In the genomic region with DNA sequence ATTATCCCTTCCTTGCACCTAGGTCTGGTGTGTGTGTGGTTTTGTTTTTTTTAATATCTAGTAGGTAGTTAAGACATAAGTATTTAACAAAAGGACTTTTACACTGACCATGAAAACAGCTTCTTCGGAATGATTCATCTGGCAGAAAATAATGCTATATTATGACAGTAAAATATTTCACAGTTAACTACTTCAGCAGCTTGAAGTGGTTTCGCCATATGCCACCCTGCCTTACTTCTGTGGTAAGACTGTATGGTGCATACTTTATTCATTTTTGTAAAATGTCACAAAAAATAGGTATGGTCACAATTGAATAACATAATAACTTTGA, we compare ENCODE assay signal across 8 cellular contexts. TPM values are rescaled to one million over a fixed set of nuclear protein-coding genes. Genes with fewer than 3 reads are reported as not detected.
DNase-seq lines count a peak whose midpoint lies in the region; ATAC-seq and TF ChIP-seq lines count a peak whose summit lies in the region.

No MANE protein-coding gene starts in this region.

- peaks cover 5% of the 10 kb centered on the region; the same call in 1 of the 2 replicates for H3K36me3 Mint-ChIP-seq in HFFc6 (ENCODE audit: low read depth)
- no peaks in the 10 kb centered on the region for H3K36me3 Mint-ChIP-seq in activated T-helper 1 cell treated with anti-CD3 and anti-CD28 coated beads, Interleukin-12 subunit alpha, Interleukin-12 subunit beta, Interleukin-2, Interleukin-4 antibody, amounts not matched to agents 30 ng/mL and 10 ng/mL and 1 ng/mL, durations not matched to agents 14 hours and 24 hours and 36 hours (ENCODE audit: low read depth)
- H3K36me3 Mint-ChIP-seq in stimulated activated memory B cell treated with anti-CD40 and anti-IgM and Interleukin-4, amounts not matched to agents 10 μg/mL and 1 μg/mL and 100 μg/mL, for 72 hours = no peaks in the 10 kb centered on the region

- intact Hi-C loops in activated T-helper 1 cell treated with anti-CD3 and anti-CD28 coated beads, Interleukin-12 subunit alpha, Interleukin-12 subunit beta, Interleukin-2, Interleukin-4 antibody, amounts not matched to agents 30 ng/mL and 10 ng/mL and 1 ng/mL, durations not matched to agents 14 hours and 24 hours and 36 hours (cut with micrococcal nuclease) = loop anchor here (2.0 to 10.0 kb wide), 4 partner anchors 262 to 1504 kb away; a partner anchor contains a TSS

- H3K27me3 ChIP-seq in iPS-15b (ENCODE audit: control insufficient read depth, insufficient read depth, low read length) = no peaks in the 10 kb centered on the region

- DNase-seq in HFFc6 (peak; percentile 50), germinal center (ENCODE audit: low spot score) (no peak), COR-L47 (lab: John Stamatoyannopoulos, UW) (no peak)
- no peak for DNase-seq in activated T-helper 1 cell treated with anti-CD3 and anti-CD28 coated beads, Interleukin-12 subunit alpha, Interleukin-12 subunit beta, Interleukin-2, Interleukin-4 antibody, amounts not matched to agents 30 ng/mL and 10 ng/mL and 1 ng/mL, durations not matched to agents 14 hours and 24 hours and 36 hours (ENCODE audit: low spot score)

- no peaks in the 10 kb centered on the region for H3K36me3 ChIP-seq in iPS-15b (ENCODE audit: control insufficient read depth, insufficient read depth, low read length)

- H3K9ac ChIP-seq in iPS-15b (ENCODE audit: low read depth, low read length) = no peak overlapping the region

- no peak for ATAC-seq in stimulated activated memory B cell treated with anti-CD40 and anti-IgM and Interleukin-4, amounts not matched to agents 10 μg/mL and 1 μg/mL and 100 μg/mL, for 72 hours
- ATAC-seq in HG02610 (IDR thresholded peaks at IDR 0.05; ENCODE audit: unreplicated experiment) = no peak
- no peak for ATAC-seq in GM19455 (IDR thresholded peaks at IDR 0.05; ENCODE audit: unreplicated experiment)

- peaks cover 47% of the 10 kb centered on the region for H3K4me1 Mint-ChIP-seq in HFFc6 (ENCODE audit: low read depth)
- peaks cover 23% of the 10 kb centered on the region for H3K4me1 Mint-ChIP-seq in activated T-helper 1 cell treated with anti-CD3 and anti-CD28 coated beads, Interleukin-12 subunit alpha, Interleukin-12 subunit beta, Interleukin-2, Interleukin-4 antibody, amounts not matched to agents 30 ng/mL and 10 ng/mL and 1 ng/mL, durations not matched to agents 14 hours and 24 hours and 36 hours (ENCODE audit: low read depth)
- peaks cover 25% of the 10 kb centered on the region for H3K4me1 Mint-ChIP-seq in stimulated activated memory B cell treated with anti-CD40 and anti-IgM and Interleukin-4, amounts not matched to agents 10 μg/mL and 1 μg/mL and 100 μg/mL, for 72 hours

- peaks cover 2% of the 10 kb centered on the region for H3K4me1 ChIP-seq in iPS-15b (ENCODE audit: control insufficient read depth, insufficient read depth, low read length)

- H3K27ac Mint-ChIP-seq in HFFc6 = peak overlapping the region; percentile 95
- H3K27ac Mint-ChIP-seq in activated T-helper 1 cell treated with anti-CD3 and anti-CD28 coated beads, Interleukin-12 subunit alpha, Interleukin-12 subunit beta, Interleukin-2, Interleukin-4 antibody, amounts not matched to agents 30 ng/mL and 10 ng/mL and 1 ng/mL, durations not matched to agents 14 hours and 24 hours and 36 hours = peak overlapping the region; percentile 34
- H3K27ac Mint-ChIP-seq in stimulated activated memory B cell treated with anti-CD40 and anti-IgM and Interleukin-4, amounts not matched to agents 10 μg/mL and 1 μg/mL and 100 μg/mL, for 72 hours = no peak overlapping the region

- no peaks in the 10 kb centered on the region for H3K9me3 Mint-ChIP-seq in HFFc6
- H3K9me3 Mint-ChIP-seq in activated T-helper 1 cell treated with anti-CD3 and anti-CD28 coated beads, Interleukin-12 subunit alpha, Interleukin-12 subunit beta, Interleukin-2, Interleukin-4 antibody, amounts not matched to agents 30 ng/mL and 10 ng/mL and 1 ng/mL, durations not matched to agents 14 hours and 24 hours and 36 hours = no peaks in the 10 kb centered on the region
- no peaks in the 10 kb centered on the region for H3K9me3 Mint-ChIP-seq in stimulated activated memory B cell treated with anti-CD40 and anti-IgM and Interleukin-4, amounts not matched to agents 10 μg/mL and 1 μg/mL and 100 μg/mL, for 72 hours

- H3K27me3 Mint-ChIP-seq in HFFc6 (ENCODE audit: insufficient read depth) = no peaks in the 10 kb centered on the region
- H3K27me3 Mint-ChIP-seq in activated T-helper 1 cell treated with anti-CD3 and anti-CD28 coated beads, Interleukin-12 subunit alpha, Interleukin-12 subunit beta, Interleukin-2, Interleukin-4 antibody, amounts not matched to agents 30 ng/mL and 10 ng/mL and 1 ng/mL, durations not matched to agents 14 hours and 24 hours and 36 hours (ENCODE audit: insufficient read depth) = peaks cover 72% of the 10 kb centered on the region
- peaks cover 54% of the 10 kb centered on the region for H3K27me3 Mint-ChIP-seq in stimulated activated memory B cell treated with anti-CD40 and anti-IgM and Interleukin-4, amounts not matched to agents 10 μg/mL and 1 μg/mL and 100 μg/mL, for 72 hours

- no peaks in the 10 kb centered on the region for H3K9me3 ChIP-seq in iPS-15b (ENCODE audit: control insufficient read depth, insufficient read depth, low read length)

- TF ChIP-seq CTCF in HFFc6 (IDR thresholded peaks at IDR 0.05) = no peak

- H3K4me3 ChIP-seq in iPS-15b (ENCODE audit: low read depth, low read length) = peak overlapping the region; percentile 81

- H3K4me3 Mint-ChIP-seq in HFFc6 = peak overlapping the region; percentile 100
- H3K4me3 Mint-ChIP-seq in activated T-helper 1 cell treated with anti-CD3 and anti-CD28 coated beads, Interleukin-12 subunit alpha, Interleukin-12 subunit beta, Interleukin-2, Interleukin-4 antibody, amounts not matched to agents 30 ng/mL and 10 ng/mL and 1 ng/mL, durations not matched to agents 14 hours and 24 hours and 36 hours = peak overlapping the region; percentile 82
- peak overlapping the region; percentile 84 for H3K4me3 Mint-ChIP-seq in stimulated activated memory B cell treated with anti-CD40 and anti-IgM and Interleukin-4, amounts not matched to agents 10 μg/mL and 1 μg/mL and 100 μg/mL, for 72 hours

RNA-seq across cellular contexts. Expression of a gene that starts 0.9 kb away (rescaled TPM):
- total RNA-seq in HFFc6 (2021; fragmentation: NEBNext Ultra II Directional; extraction: Animal tissue kit (Norgen Biotek cat#: 25700)) = 100 to 1,000 TPM in 3 of 6 experiments, 10 to 100 TPM in 3; 92.8 to 104 (median 97.3) TPM
- 3.1 and 3.2 TPM in 2 replicates for total RNA-seq in activated T-helper 1 cell treated with anti-CD3 and anti-CD28 coated beads, Interleukin-12 subunit alpha, Interleukin-12 subunit beta, Interleukin-2, Interleukin-4 antibody, amounts not matched to agents 30 ng/mL and 10 ng/mL and 1 ng/mL, durations not matched to agents 14 hours and 24 hours and 36 hours

Comparison
In these comparisons a context has a peak if more than half of its experiments do, and no peak if none do; other contexts are left out.
1. RNA of a gene that starts 0.9 kb away (total RNA-seq): 92.8 to 104 TPM in HFFc6; 3.1 to 3.2 TPM in activated T-helper 1 cell treated with anti-CD3 and anti-CD28 coated beads, Interleukin-12 subunit alpha, Interleukin-12 subunit beta, Interleukin-2, Interleukin-4 antibody, amounts not matched to agents 30 ng/mL and 10 ng/mL and 1 ng/mL, durations not matched to agents 14 hours and 24 hours and 36 hours; every median in the first group is over 10 times any median in the second.
2. Peak in every context shown above with its lines, with median percentiles within 50 percentile points of each other: H3K4me3 Mint-ChIP-seq.